In the genomic region with DNA sequence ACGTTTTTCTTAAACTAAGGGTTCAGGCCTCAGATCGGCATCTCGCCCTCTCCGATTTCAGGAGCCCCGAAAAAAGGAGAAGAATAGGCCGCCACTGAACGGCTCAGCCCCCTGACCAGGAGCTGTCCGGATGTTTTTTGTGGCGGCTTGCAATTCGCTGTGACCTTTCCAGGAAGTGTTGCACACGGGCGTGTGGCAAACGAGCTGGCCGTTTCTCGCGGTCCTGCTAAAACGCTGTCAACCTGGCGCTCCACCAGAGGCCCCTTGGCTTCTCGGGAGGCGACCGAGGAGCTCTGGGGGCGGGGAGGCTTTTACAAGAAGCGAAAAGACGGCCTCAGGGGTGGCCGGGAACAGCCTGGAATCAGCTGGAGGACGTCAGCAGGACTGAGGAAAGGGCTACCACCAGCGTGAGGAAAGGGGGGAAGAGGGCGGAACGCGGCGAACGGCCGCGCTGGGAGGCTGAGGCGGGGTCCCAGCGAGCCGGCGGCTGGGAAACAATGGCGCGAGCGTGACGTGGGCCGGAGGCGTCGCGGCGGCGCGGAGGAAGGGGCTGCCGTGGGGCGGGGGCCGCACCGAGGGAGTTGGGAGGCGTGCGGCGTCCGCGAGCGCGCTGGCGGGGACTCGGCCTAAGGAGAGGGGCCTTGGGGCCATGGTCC, we compare ENCODE assay signal across 8 cellular contexts. TPM values are rescaled to one million over a fixed set of nuclear protein-coding genes. Genes with fewer than 3 reads are reported as not detected.
DNase-seq lines count a peak whose midpoint lies in the region; ATAC-seq lines count a peak whose summit lies in the region.

No MANE protein-coding gene starts in this region.

- intact Hi-C loops in left cardiac atrium (cut with DNase I) (loop anchor here in 1 of 2 donors (5.0 to 10.0 kb wide), 2 partner anchors 45 to 52 kb away; partner anchors contain the start of gene RPEL1), posterior vena cava (cut with DNase I) (loop anchor here in 1 of 2 donors (10.0 kb wide), 1 partner anchor 52 kb away; the partner anchor contains the start of gene RPEL1)

- in situ Hi-C loops in G401 (cut with HindIII; ENCODE audit: low sequenced_read_pairs): no loop called here

- ATAC-seq in GM21786 (IDR thresholded peaks at IDR 0.05; ENCODE audit: unreplicated experiment) (peak; percentile 47), left cardiac atrium (peak; percentile 76 to 80)

- DNase-seq in G401 (ENCODE audit: low spot score) (peak; percentile 75), LHCN-M2 (ENCODE audit: low read depth) (peak; percentile 73), SW 1271 (lab: John Stamatoyannopoulos, UW) (peak; percentile 31 to 62), amniotic epithelial cell (ENCODE audit: low read depth) (peak; percentile 71), left cardiac atrium (peak; percentile 90), posterior vena cava (ENCODE audit: low spot score) (peak; percentile 96), ureter (ENCODE audit: low spot score) (peak; percentile 83)

RNA-seq across cellular contexts. Expression of gene NT5C2, which starts 0.5 kb away (rescaled TPM):
- 71.2 and 121 TPM in 2 replicates for total RNA-seq in G401 (2014; rRNA removed; shearing (Covaris generic))
- total RNA-seq in LHCN-M2 (2014; rRNA removed) (35.5 and 41.8 TPM in 2 replicates), left cardiac atrium (10 to 100 TPM; 38.9 to 45.0 TPM), posterior vena cava (10 to 100 TPM; 50.4 to 50.6 TPM), ureter (172 TPM)
- 45.9 TPM for polyA plus RNA-seq in LHCN-M2 (2012)

RNA-seq across cellular contexts. Expression of gene RPEL1, which starts 53.1 kb away (rescaled TPM):
- total RNA-seq in G401 (2014; rRNA removed; shearing (Covaris generic)): 0.03 and 0.06 TPM in 2 replicates
- total RNA-seq in LHCN-M2 (2014; rRNA removed) (not detected in 2 replicates), left cardiac atrium (not detected), posterior vena cava (not detected), ureter (not detected)
- 0.02 TPM for polyA plus RNA-seq in LHCN-M2 (2012)

Comparison
In these comparisons a context has a peak if more than half of its experiments do, and no peak if none do; other contexts are left out.
1. Peak in every context shown above with its lines: DNase-seq and ATAC-seq.